14 cellular contexts compared by ENCODE assay signal in the genomic region with DNA sequence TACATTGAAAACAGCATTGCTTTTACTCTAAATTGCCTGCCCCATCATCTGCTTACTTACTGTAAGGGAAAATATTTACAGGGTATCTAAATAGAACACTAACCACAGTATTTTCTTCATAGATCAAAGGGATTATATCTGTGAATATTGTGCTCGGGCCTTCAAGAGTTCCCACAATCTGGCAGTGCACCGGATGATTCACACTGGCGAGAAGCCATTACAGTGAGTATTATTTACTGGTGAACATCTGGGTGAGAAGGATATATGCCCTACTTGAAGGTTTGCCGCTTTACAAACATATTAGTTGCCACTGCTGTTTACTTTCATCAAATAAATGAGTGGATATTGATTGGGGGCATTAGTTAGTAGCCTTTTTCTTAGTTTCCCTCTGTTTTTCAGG. TPM values are rescaled to one million over a fixed set of nuclear protein-coding genes. Genes with fewer than 3 reads are reported as not detected.
DNase-seq lines count a peak whose midpoint lies in the region; ATAC-seq and TF ChIP-seq lines count a peak whose summit lies in the region.
"Had no signal": no experiment of that assay in that cellular context is flagged by ENCODE, and none has a peak within 500 bp of the region (broad histone marks: within the 10 kb centered on the region; RNA-seq: fewer than 3 reads in every experiment).

No MANE protein-coding gene starts in this region.

- TF ChIP-seq CTCF in choroid plexus epithelial cell (conservative IDR thresholded peaks at IDR 0.05; ENCODE audit: low read depth, low read length): no peak

- H3K4me3 ChIP-seq in choroid plexus epithelial cell (ENCODE audit: low read depth, low read length): no peak overlapping the region
- H3K4me3 ChIP-seq: SK-N-MC had no signal

- ATAC-seq in GM21576 (IDR thresholded peaks at IDR 0.05; ENCODE audit: unreplicated experiment) (no peak), GM18867 (IDR thresholded peaks at IDR 0.05; ENCODE audit: unreplicated experiment) (no peak)

- DNase-seq in AG08395 (ENCODE audit: low spot score) (peak; percentile 87), HS-5 (ENCODE audit: low read depth) (peak; percentile 89), choroid plexus epithelial cell (ENCODE audit: low read depth) (peak; percentile 93), lung microvascular endothelial cell (ENCODE audit: low read depth in 2 of 2) (peak; percentile 18 to 86), Kasumi-1 (lab: John Stamatoyannopoulos, UW) (no peak), NCI-H2227 (lab: John Stamatoyannopoulos, UW; ENCODE audit: unreplicated experiment) (no peak)
- DNase-seq: CD8-positive, alpha-beta memory T cell; cortex of kidney; H7; kidney; NCI-H1930 had no signal

RNA-seq across cellular contexts. Expression of gene CNTF, which starts 5.9 kb away (rescaled TPM):
- 0.99 and 1.1 TPM in 2 replicates for total RNA-seq in lung microvascular endothelial cell

RNA-seq across cellular contexts. Expression of gene ZFP91, which starts 37.7 kb away (rescaled TPM):
- 28.1 and 34.3 TPM in 2 replicates for total RNA-seq in lung microvascular endothelial cell

RNA-seq across cellular contexts. Expression of gene LPXN, which starts 40.9 kb away (rescaled TPM):
- total RNA-seq in lung microvascular endothelial cell: 2.0 and 3.1 TPM in 2 replicates

Comparison
In these comparisons a context has a peak if more than half of its experiments do, and no peak if none do; other contexts are left out.
1. DNase-seq: peak in AG08395 (single experiment), HS-5 (single experiment), choroid plexus epithelial cell (single experiment) and lung microvascular endothelial cell (2 of 2); none in Kasumi-1 (0 of 2) and NCI-H2227 (single experiment).